In the genomic region with DNA sequence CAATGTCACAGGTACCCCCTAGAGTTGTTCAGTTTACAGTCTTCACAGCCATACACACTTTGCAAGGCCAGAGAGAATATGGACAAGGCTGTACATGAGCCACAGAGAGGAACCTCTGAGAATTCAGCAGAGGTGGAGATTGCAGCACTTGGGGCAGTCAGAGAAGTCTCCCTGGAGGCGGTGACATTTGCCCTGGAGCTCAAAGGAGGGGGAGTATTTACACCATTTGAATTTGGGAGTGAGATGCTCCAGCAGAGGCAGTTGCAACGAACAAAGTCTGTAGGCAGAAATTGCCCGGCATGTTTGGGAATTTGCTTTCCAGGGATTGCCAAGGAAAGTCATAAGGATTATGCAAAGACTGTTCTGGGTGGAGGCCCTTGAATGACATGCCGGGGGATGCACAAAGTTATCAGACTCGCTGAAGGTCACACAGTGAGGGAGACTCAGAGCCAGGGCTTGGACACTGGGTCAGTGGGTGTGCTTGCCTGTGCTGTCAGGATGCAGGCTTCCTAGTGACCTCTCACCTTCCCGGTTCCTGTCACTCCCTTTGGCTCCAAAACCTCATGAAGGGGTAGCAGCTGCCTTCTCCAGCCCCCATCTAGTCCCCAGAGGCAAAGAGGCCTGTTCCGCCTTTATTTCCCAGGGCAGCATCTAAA, we compare ENCODE assay signal across 25 cellular contexts.
A peak's percentile ranks its signal among the peaks of the same experiment; 100 is the strongest.
DNase-seq lines count a peak whose midpoint lies in the region; ATAC-seq, FAIRE-seq and TF ChIP-seq lines count a peak whose summit lies in the region.
"Had no signal": no experiment of that assay in that cellular context is flagged by ENCODE, and none has a peak within 500 bp of the region (broad histone marks: within the 10 kb centered on the region; RNA-seq: fewer than 3 reads in every experiment).

No MANE protein-coding gene starts in this region.

- H3K9me3 ChIP-seq in A549 (no peaks in the 10 kb centered on the region; the same call in 2 of the 3 replicates), K562 (replicated peaks; ENCODE audit: control insufficient read depth, insufficient read depth, low read depth, low read length) (no peaks in the 10 kb centered on the region), testis (no peaks in the 10 kb centered on the region)
- H3K9me3 ChIP-seq: BE2C, Caco-2 had no signal

- whole genome bisulfite sequencing in A549 (ENCODE audit: missing lambda C conversion rate): 65% methylated on average over 7 of the region's 7 CpGs
- WGBS in K562 (ENCODE audit: insufficient coverage, low coverage, missing lambda C conversion rate): 2% methylated on average over 7 of the region's 7 CpGs
- WGBS in testis, 2 donors: 62 to 69% methylated on average over 6 to 7 of the region's 7 CpGs

- TF ChIP-seq CTCF in A549 (IDR thresholded peaks at IDR 0.05) (no peak), K562 (IDR thresholded peaks at IDR 0.05 in 2 of 3, conservative IDR thresholded peaks at IDR 0.05 in 1 of 3; ENCODE audit: insufficient read depth in 2 of 3, low read depth in 1 of 3, low read length in 3 of 3) (no peak), neural crest cell (conservative IDR thresholded peaks at IDR 0.05) (no peak), testis (IDR thresholded peaks at IDR 0.05) (no peak)

- TF ChIP-seq POLR2A in A549 (IDR thresholded peaks at IDR 0.05; ENCODE audit: low read length) (no peak), K562 (conservative IDR thresholded peaks at IDR 0.05) (no peak), testis (IDR thresholded peaks at IDR 0.05) (no peak)

- no peaks in the 10 kb centered on the region for H3K36me3 Mint-ChIP-seq in neural crest cell (ENCODE audit: low read depth)
- no peaks in the 10 kb centered on the region for H3K36me3 Mint-ChIP-seq in naive thymus-derived CD8-positive, alpha-beta T cell
- H3K36me3 Mint-ChIP-seq: CD4-positive, CD25-positive, alpha-beta regulatory T cell; CD8-positive, alpha-beta T cell had no signal

- H3K4me3 Mint-ChIP-seq in neural crest cell: no peak overlapping the region
- no peak overlapping the region for H3K4me3 Mint-ChIP-seq in naive thymus-derived CD8-positive, alpha-beta T cell
- H3K4me3 Mint-ChIP-seq: CD4-positive, CD25-positive, alpha-beta regulatory T cell; CD8-positive, alpha-beta T cell had no signal

- TF ChIP-seq EP300 in A549 (IDR thresholded peaks at IDR 0.05) (no peak), K562 (IDR thresholded peaks at IDR 0.05; ENCODE audit: low read length) (no peak)

- no peak overlapping the region for H3K9ac ChIP-seq in K562 (ENCODE audit: insufficient read depth in 1 of 2, low read depth in 2 of 2, low read length in 2 of 2)
- H3K9ac ChIP-seq: GM23248 had no signal

- H2AFZ ChIP-seq in K562 (ENCODE audit: low read depth, low read length): no peak overlapping the region
- H2AFZ ChIP-seq: GM23248 had no signal

- peak overlapping the region; percentile 55 for H3K27ac Mint-ChIP-seq in neural crest cell (ENCODE audit: unreplicated experiment)
- H3K27ac Mint-ChIP-seq in naive thymus-derived CD8-positive, alpha-beta T cell: peak overlapping the region in 1 of 10 donors; percentile 76
- H3K27ac Mint-ChIP-seq: CD4-positive, CD25-positive, alpha-beta regulatory T cell; CD8-positive, alpha-beta T cell had no signal

- H3K4me1 ChIP-seq in A549 (no peaks in the 10 kb centered on the region), K562 (replicated peaks in 1 of 2; ENCODE audit: control insufficient read depth in 2 of 2, insufficient read depth in 2 of 2, low read length in 2 of 2) (no peaks in the 10 kb centered on the region; a peak in 1 of 5 replicates), testis (peaks cover 10% of the 10 kb centered on the region)
- H3K4me1 ChIP-seq: Caco-2 had no signal

- no peak for FAIRE-seq in A549 (lab: Jason Lieb, UNC)
- FAIRE-seq in K562 (lab: Jason Lieb, UNC): no peak
- FAIRE-seq: A204.1, GM12878, H1 had no signal

- H3K9me3 Mint-ChIP-seq in neural crest cell: no peaks in the 10 kb centered on the region
- peaks cover 0 to under 1% (median 0%) of the 10 kb centered on the region in 9 donors for H3K9me3 Mint-ChIP-seq in naive thymus-derived CD8-positive, alpha-beta T cell
- H3K9me3 Mint-ChIP-seq: CD8-positive, alpha-beta T cell had no signal

- ATAC-seq in A549 (no peak), K562 (no peak), HG02852 (IDR thresholded peaks at IDR 0.05; ENCODE audit: unreplicated experiment) (no peak)
- no peak for ATAC-seq in naive thymus-derived CD8-positive, alpha-beta T cell
- ATAC-seq: CD8-positive, alpha-beta T cell; GM12878 had no signal

- H4K20me1 ChIP-seq in K562 (replicated peaks; ENCODE audit: control insufficient read depth, insufficient read depth, low read length): peaks cover 8% of the 10 kb centered on the region

- BruUV-seq in K562 (replicated peaks; lab: Mats Ljungman, UMichigan): no TSS peak

- no peak overlapping the region for H3K4me3 ChIP-seq in A549
- no peak overlapping the region for H3K4me3 ChIP-seq in K562
- H3K4me3 ChIP-seq in testis: no peak overlapping the region
- H3K4me3 ChIP-seq: GM12878, GM23248 had no signal

- no peak overlapping the region for H3K4me2 ChIP-seq in A549
- no peak overlapping the region for H3K4me2 ChIP-seq in K562 (ENCODE audit: insufficient read depth, low read length)

- no peak for TF ChIP-seq RAD21 in A549 (conservative IDR thresholded peaks at IDR 0.05 in 1 of 2, IDR thresholded peaks at IDR 0.05 in 1 of 2)
- no peak for TF ChIP-seq RAD21 in K562 (CRISPR knock-in tag; conservative IDR thresholded peaks at IDR 0.05 in 1 of 2, IDR thresholded peaks at IDR 0.05 in 1 of 2)

- no peaks in the 10 kb centered on the region for H3K9me1 ChIP-seq in K562 (ENCODE audit: control insufficient read depth, insufficient read depth, low read length)

- in situ Hi-C loops in K562 (cut with MboI): no loop called here

- POLR2A ChIA-PET in A549 (lab: Yijun Ruan, JAX): no interaction called here
- POLR2A ChIA-PET in K562 (lab: Yijun Ruan, JAX): no interaction called here
- POLR2A ChIA-PET in naive thymus-derived CD8-positive, alpha-beta T cell (lab: Charles Lee): no interaction called here

- CTCF ChIA-PET in A549 (lab: Yijun Ruan, JAX): no interaction called here
- CTCF ChIA-PET in K562 (lab: Yijun Ruan, JAX; ENCODE audit: low intra/inter-chr PET ratio): interaction anchor here (0.6 kb wide), 1 partner anchor 218 kb away, joined by 3 read pairs; no protein-coding TSS in a partner anchor

- intact Hi-C loops in K562 (cut with micrococcal nuclease): no loop called here
- intact Hi-C loops in testis (cut with DNase I; ENCODE audit: low total_unique reads): no loop called here

- peaks cover 15% of the 10 kb centered on the region for H3K4me1 Mint-ChIP-seq in neural crest cell
- H3K4me1 Mint-ChIP-seq in naive thymus-derived CD8-positive, alpha-beta T cell: peaks cover 0 to 1% (median 0%) of the 10 kb centered on the region in 4 donors
- H3K4me1 Mint-ChIP-seq: CD4-positive, CD25-positive, alpha-beta regulatory T cell had no signal

- no peaks in the 10 kb centered on the region for H3K27me3 Mint-ChIP-seq in neural crest cell (ENCODE audit: low read depth)
- H3K27me3 Mint-ChIP-seq in naive thymus-derived CD8-positive, alpha-beta T cell: peaks cover 4 to 22% (median 10%) of the 10 kb centered on the region in 5 donors
- H3K27me3 Mint-ChIP-seq: CD4-positive, CD25-positive, alpha-beta regulatory T cell had no signal

- DNase-seq in A549 (ENCODE audit: low read depth in 1 of 2, low spot score in 1 of 2): no peak
- DNase-seq in K562 (ENCODE audit: extremely low read depth in 1 of 4, low spot score in 3 of 4): no peak
- DNase-seq in neural crest cell (ENCODE audit: low read depth, low spot score): no peak
- peak; percentile 45 for DNase-seq in testis
- no peak for DNase-seq in GM19238 (ENCODE audit: insufficient read length, low spot score)
- DNase-seq in naive thymus-derived CD8-positive, alpha-beta T cell: no peak
- DNase-seq: ACHN; AML-193; BE2C; Caco-2; CD4-positive, CD25-positive, alpha-beta regulatory T cell; CD8-positive, alpha-beta T cell; DMS 273 treated with DMSO at 0.1 percent for 48 hours; DMS79; EL; GDM1; GM23248; H7; HCEC 1CT had no signal

- no peaks in the 10 kb centered on the region for H3K79me2 ChIP-seq in K562 (ENCODE audit: control insufficient read depth, insufficient read depth, low read length)

- peaks cover 25 to 82% of the 10 kb centered on the region in 2 experiments for H3K27me3 ChIP-seq in K562 (ENCODE audit: control insufficient read depth in 2 of 2, insufficient read depth in 2 of 2, low read length in 2 of 2)
- H3K27me3 ChIP-seq in testis: no peaks in the 10 kb centered on the region
- H3K27me3 ChIP-seq: BE2C had no signal

- H3K36me3 ChIP-seq in K562 (ENCODE audit: control insufficient read depth, insufficient read depth, low read length): no peaks in the 10 kb centered on the region
- no peaks in the 10 kb centered on the region for H3K36me3 ChIP-seq in testis (ENCODE audit: low read depth, missing control alignments)
- H3K36me3 ChIP-seq: BE2C had no signal

- no peak overlapping the region for H3K27ac ChIP-seq in A549
- H3K27ac ChIP-seq in K562 (ENCODE audit: extremely low read depth, low read depth, low read length): no peak overlapping the region
- H3K27ac ChIP-seq in testis: no peak overlapping the region
- H3K27ac ChIP-seq: 22Rv1, C4-2B, GM23248 had no signal

TF ChIP-seq in A549, 52 proteins besides CTCF, POLR2A, EP300 and RAD21:
- peak; percentile 21 for TF ChIP-seq ZFP36 (IDR thresholded peaks at IDR 0.05; ENCODE audit: borderline replicate concordance, partially characterized antibody)
- no peak for TF ChIP-seq BHLHE40 (IDR thresholded peaks at IDR 0.05; ENCODE audit: low read depth, low read length)

TF ChIP-seq in K562, 482 proteins besides CTCF, POLR2A, EP300 and RAD21:
- peak; percentile 90 for TF ChIP-seq ZFP36 (IDR thresholded peaks at IDR 0.05; ENCODE audit: low read depth, low read length, partially characterized antibody)
- TF ChIP-seq ELF4 (CRISPR knock-in tag; IDR thresholded peaks at IDR 0.05): no peak
TF ChIP-seq in K562: peak in this region for 1.
